In genomic region chr2:127701651-127702394, GRCh38 we compare ENCODE assay signal across 8 cellular contexts. TPM values are rescaled to one million over a fixed set of nuclear protein-coding genes. Genes with fewer than 3 reads are reported as not detected.
DNase-seq lines count a peak whose midpoint lies in the region; ATAC-seq and TF ChIP-seq lines count a peak whose summit lies in the region.

No MANE protein-coding gene starts in this region.

- H3K9me3 Mint-ChIP-seq in activated CD4-positive, alpha-beta T cell treated with anti-CD3 and anti-CD28 coated beads, Interleukin-2, amount 10 ng/mL, durations not matched to agents 24 days and 14 days = no peaks in the 10 kb centered on the region

- under 1% methylated on average over 108 of the region's 108 CpGs for WGBS in liver

- peaks cover 13 to 38% (median 25%) of the 10 kb centered on the region in 4 donors for H3K4me1 ChIP-seq in liver (ENCODE audit: control insufficient read depth in 4 of 4, insufficient read depth in 4 of 4, low read length in 3 of 4)

- TF ChIP-seq RAD21 in liver (IDR thresholded peaks at IDR 0.05) = peak; percentile 41 to 65

- DNase-seq in Ammon's horn (ENCODE audit: low spot score) (peak; percentile 69), NCI-H510A (lab: John Stamatoyannopoulos, UW) (peak; percentile 63), dedifferentiated amniotic fluid mesenchymal stem cell (ENCODE audit: extremely low spot score) (peak; percentile 44)
- peak; percentile 95 for DNase-seq in activated CD4-positive, alpha-beta T cell treated with anti-CD3 and anti-CD28 coated beads, Interleukin-2, amount 10 ng/mL, durations not matched to agents 24 days and 14 days
- DNase-seq in stimulated activated CD4-positive, alpha-beta T cell treated with anti-CD3 and anti-CD28 coated beads, Interleukin-4, amount 100 ng/mL, for 24 hours = peak; percentile 79

- peak overlapping the region; percentile 92 for H3K4me3 Mint-ChIP-seq in activated CD4-positive, alpha-beta T cell treated with anti-CD3 and anti-CD28 coated beads, Interleukin-2, amount 10 ng/mL, durations not matched to agents 24 days and 14 days

- H3K4me1 Mint-ChIP-seq in activated CD4-positive, alpha-beta T cell treated with anti-CD3 and anti-CD28 coated beads, Interleukin-2, amount 10 ng/mL, durations not matched to agents 24 days and 14 days = peaks cover 27% of the 10 kb centered on the region

- H3K27me3 Mint-ChIP-seq in activated CD4-positive, alpha-beta T cell treated with anti-CD3 and anti-CD28 coated beads, Interleukin-2, amount 10 ng/mL, durations not matched to agents 24 days and 14 days = no peaks in the 10 kb centered on the region

- H3K36me3 ChIP-seq in liver (ENCODE audit: control insufficient read depth in 4 of 4, insufficient read depth in 3 of 4, low read depth in 1 of 4, low read length in 3 of 4) = no peaks in the 10 kb centered on the region

- no peaks in the 10 kb centered on the region for H3K27me3 ChIP-seq in liver (ENCODE audit: control insufficient read depth in 4 of 4, insufficient read depth in 4 of 4, low read length in 3 of 4)

- peak; percentile 32 for TF ChIP-seq CTCF in liver (IDR thresholded peaks at IDR 0.05; ENCODE audit: low read depth, low read length, missing input control)

- peaks cover 36% of the 10 kb centered on the region for H3K36me3 Mint-ChIP-seq in activated CD4-positive, alpha-beta T cell treated with anti-CD3 and anti-CD28 coated beads, Interleukin-2, amount 10 ng/mL, durations not matched to agents 24 days and 14 days (ENCODE audit: low read depth)

- intact Hi-C loops in activated CD4-positive, alpha-beta T cell treated with anti-CD3 and anti-CD28 coated beads, Interleukin-2, amount 10 ng/mL, durations not matched to agents 24 days and 14 days (cut with micrococcal nuclease) = loop anchor here (1.0 to 5.0 kb wide), 5 partner anchors 60 to 326 kb away; partner anchors contain the start of genes IWS1, POLR2D, SAP130 and WDR33

- ATAC-seq in GM19025 (IDR thresholded peaks at IDR 0.05; ENCODE audit: low read depth, unreplicated experiment) (peak; percentile 45), HG03196 (IDR thresholded peaks at IDR 0.05; ENCODE audit: unreplicated experiment) (peak; percentile 54)

- peak overlapping the region; percentile 77 to 90 (median 89) for H3K4me3 ChIP-seq in liver (ENCODE audit: low read depth in 1 of 3, low read length in 3 of 3)

- H3K9me3 ChIP-seq in liver (ENCODE audit: control insufficient read depth in 4 of 4, low read length in 3 of 4) = no peaks in the 10 kb centered on the region

- peak overlapping the region; percentile 90 for H3K27ac Mint-ChIP-seq in activated CD4-positive, alpha-beta T cell treated with anti-CD3 and anti-CD28 coated beads, Interleukin-2, amount 10 ng/mL, durations not matched to agents 24 days and 14 days

- H3K9ac ChIP-seq in liver (ENCODE audit: low read depth in 1 of 2, low read length in 2 of 2) = peak overlapping the region; percentile 40 to 52

- H3K27ac ChIP-seq in liver (ENCODE audit: low read depth in 1 of 2, low read length in 2 of 2) = peak overlapping the region; percentile 91 to 96

TF ChIP-seq in liver, 16 proteins besides CTCF, POLR2A, EP300 and RAD21:
- TF ChIP-seq YY1 (IDR thresholded peaks at IDR 0.05) (peak; percentile 17), RXRA (IDR thresholded peaks at IDR 0.05) (no peak)

RNA-seq across cellular contexts. Expression of gene SFT2D3, which starts 0.5 kb away (rescaled TPM):
- total RNA-seq in activated CD4-positive, alpha-beta T cell treated with anti-CD3 and anti-CD28 coated beads, Interleukin-2, amount 10 ng/mL, durations not matched to agents 24 days and 14 days = 5.9 and 6.3 TPM in 2 replicates
- total RNA-seq in liver = 1 to 10 TPM; 4.7 to 4.9 TPM
- 1 to 10 TPM in 1 of 2 donors, not detected in 1; 2.4 TPM for polyA plus RNA-seq in liver

RNA-seq across cellular contexts. Expression of gene LIMS2, which starts 26.5 kb away (rescaled TPM):
- total RNA-seq in activated CD4-positive, alpha-beta T cell treated with anti-CD3 and anti-CD28 coated beads, Interleukin-2, amount 10 ng/mL, durations not matched to agents 24 days and 14 days = 7.2 and 8.4 TPM in 2 replicates
- total RNA-seq in liver = 10 to 100 TPM in 1 of 2 donors, 1 to 10 TPM in 1; 1.4 to 15.6 TPM
- polyA plus RNA-seq in liver = 10 to 100 TPM; 16.5 to 17.9 TPM

RNA-seq across cellular contexts. Expression of gene GPR17, which starts 55.9 kb away (rescaled TPM):
- not detected in 2 replicates for total RNA-seq in activated CD4-positive, alpha-beta T cell treated with anti-CD3 and anti-CD28 coated beads, Interleukin-2, amount 10 ng/mL, durations not matched to agents 24 days and 14 days
- total RNA-seq in liver = under 1 TPM in 1 of 2 donors, not detected in 1; 0.14 TPM
- under 1 TPM; 0.03 to 0.07 TPM for polyA plus RNA-seq in liver

Comparison
In these comparisons a context has a peak if more than half of its experiments do, and no peak if none do; other contexts are left out.
1. Peak in every context shown above with its lines: DNase-seq, ATAC-seq, H3K4me3 ChIP-seq and H3K27ac ChIP-seq.
2. DNase-seq: peak in every context shown above with its lines; median percentile 95 in activated CD4-positive, alpha-beta T cell treated with anti-CD3 and anti-CD28 coated beads, Interleukin-2, amount 10 ng/mL, durations not matched to agents 24 days and 14 days; 79 in stimulated activated CD4-positive, alpha-beta T cell treated with anti-CD3 and anti-CD28 coated beads, Interleukin-4, amount 100 ng/mL, for 24 hours; 69 in Ammon's horn; 63 in NCI-H510A; 44 in dedifferentiated amniotic fluid mesenchymal stem cell.